In the genomic region with DNA sequence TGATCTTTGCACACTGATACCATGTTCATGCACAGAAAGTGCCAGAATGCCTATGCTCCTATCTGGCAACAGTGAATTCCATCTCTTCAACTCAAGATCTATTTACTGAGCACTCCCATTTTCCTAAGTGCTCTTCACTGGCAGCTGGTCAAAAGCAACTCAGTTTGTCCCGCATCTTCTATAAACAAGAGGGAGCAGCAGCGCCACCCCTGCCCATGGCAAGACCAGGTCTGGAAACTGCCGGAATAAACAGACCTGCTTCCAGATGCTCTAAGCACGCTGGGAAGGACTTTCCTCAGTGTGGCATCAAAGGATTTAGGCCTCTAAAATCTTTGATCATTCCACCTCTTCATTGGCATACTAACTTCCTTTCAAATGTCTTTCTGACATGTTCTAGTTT, we compare ENCODE assay signal across 30 cellular contexts.
DNase-seq lines count a peak whose midpoint lies in the region; ATAC-seq and TF ChIP-seq lines count a peak whose summit lies in the region.
"Had no signal": no experiment of that assay in that cellular context is flagged by ENCODE, and none has a peak within 500 bp of the region (broad histone marks: within the 10 kb centered on the region; RNA-seq: fewer than 3 reads in every experiment).

No MANE protein-coding gene starts in this region.

- 41% methylated on average over 4 of the region's 4 CpGs for WGBS in thyroid gland, 2 donors

- no peak for TF ChIP-seq POLR2A in thyroid gland (IDR thresholded peaks at IDR 0.05)

- no peaks in the 10 kb centered on the region for H3K4me1 Mint-ChIP-seq in activated T-cell treated with anti-CD3 and anti-CD28 coated beads, Interleukin-2, amount 50 U/mL, for 72 hours (ENCODE audit: low read depth)

- H3K27ac ChIP-seq in VCaP (no peak overlapping the region), thyroid gland (peak overlapping the region; percentile 43 to 58 (median 55))
- H3K27ac ChIP-seq: coronary artery, foreskin keratinocyte, heart right ventricle, parathyroid adenoma, right atrium auricular region, SK-N-MC, transverse colon had no signal

- peak; percentile 16 for DNase-seq in NCI-H748 (lab: John Stamatoyannopoulos, UW; ENCODE audit: unreplicated experiment)
- DNase-seq in NCI-H748 treated with DMSO at 0.1 percent for 48 hours (lab: John Stamatoyannopoulos, UW), result no peak
- DNase-seq in NCI-H2029 treated with DMSO at 0.1 percent for 48 hours (lab: John Stamatoyannopoulos, UW), result peak; percentile 47
- DNase-seq in thyroid gland, result peak; percentile 89 to 92
- DNase-seq in activated T-cell treated with anti-CD3 and anti-CD28 coated beads, Interleukin-2, amount 50 U/mL, for 72 hours, result no peak
- DNase-seq in NCI-H128 (lab: John Stamatoyannopoulos, UW; ENCODE audit: unreplicated experiment), result no peak
- DNase-seq: activated CD4-positive, alpha-beta memory T cell treated with anti-CD3 and anti-CD28 coated beads for 36 hours; activated CD4-positive, CD25-positive, alpha-beta regulatory T cell treated with anti-CD3 and anti-CD28 coated beads, Interleukin-2, amount 50 U/mL, for 72 hours; anterior cingulate cortex; DND-41; effector memory CD8-positive, alpha-beta T cell; foreskin keratinocyte; heart right ventricle; KBM-7; left colon; MM.1S; NCI-H146; NCI-H446 treated with DMSO at 0.1 percent for 48 hours; RPMI8226; transverse colon had no signal

- H3K27me3 ChIP-seq in thyroid gland, result no peaks in the 10 kb centered on the region
- H3K27me3 ChIP-seq: heart right ventricle, right atrium auricular region, transverse colon had no signal

- peaks cover 12 to 32% of the 10 kb centered on the region in 2 donors for H3K4me1 ChIP-seq in thyroid gland
- H3K4me1 ChIP-seq: foreskin keratinocyte, parathyroid adenoma, right atrium auricular region, transverse colon had no signal

- H3K27ac Mint-ChIP-seq in activated T-cell treated with anti-CD3 and anti-CD28 coated beads, Interleukin-2, amount 50 U/mL, for 72 hours, result no peak overlapping the region
- H3K27ac Mint-ChIP-seq: activated CD4-positive, alpha-beta memory T cell treated with anti-CD3 and anti-CD28 coated beads for 36 hours; activated naive CD8-positive, alpha-beta T cell; B cell; effector memory CD8-positive, alpha-beta T cell; memory B cell had no signal

- H3K9me3 Mint-ChIP-seq in activated T-cell treated with anti-CD3 and anti-CD28 coated beads, Interleukin-2, amount 50 U/mL, for 72 hours, result no peaks in the 10 kb centered on the region
- H3K9me3 Mint-ChIP-seq: activated CD4-positive, alpha-beta memory T cell treated with anti-CD3 and anti-CD28 coated beads for 36 hours; effector memory CD8-positive, alpha-beta T cell; memory B cell; neural crest cell had no signal

- no peaks in the 10 kb centered on the region for H3K9me3 ChIP-seq in thyroid gland
- H3K9me3 ChIP-seq: heart right ventricle, right atrium auricular region, transverse colon had no signal

- no peaks in the 10 kb centered on the region for H3K36me3 ChIP-seq in thyroid gland
- H3K36me3 ChIP-seq: heart right ventricle, right atrium auricular region, transverse colon had no signal

- TF ChIP-seq CTCF in VCaP (conservative IDR thresholded peaks at IDR 0.05) (0 out of 2 replicates have a peak, but pooled peaks have one; percentile 6), thyroid gland (IDR thresholded peaks at IDR 0.05) (peak in 2 of 6 experiments; percentile 35 to 40)

- no peak overlapping the region for H3K4me3 Mint-ChIP-seq in activated T-cell treated with anti-CD3 and anti-CD28 coated beads, Interleukin-2, amount 50 U/mL, for 72 hours
- H3K4me3 Mint-ChIP-seq: activated CD4-positive, alpha-beta memory T cell treated with anti-CD3 and anti-CD28 coated beads for 36 hours; activated naive CD8-positive, alpha-beta T cell; B cell; effector memory CD8-positive, alpha-beta T cell; memory B cell; neural crest cell had no signal

- no peak overlapping the region for H3K4me3 ChIP-seq in thyroid gland (replicated peaks in 1 of 3)
- H3K4me3 ChIP-seq: coronary artery, heart right ventricle, right atrium auricular region, SK-N-MC, transverse colon had no signal

- H3K27me3 Mint-ChIP-seq in activated T-cell treated with anti-CD3 and anti-CD28 coated beads, Interleukin-2, amount 50 U/mL, for 72 hours (ENCODE audit: low read depth), result peaks cover 13% of the 10 kb centered on the region
- H3K27me3 Mint-ChIP-seq: B cell had no signal

- no peaks in the 10 kb centered on the region for H3K36me3 Mint-ChIP-seq in activated T-cell treated with anti-CD3 and anti-CD28 coated beads, Interleukin-2, amount 50 U/mL, for 72 hours (ENCODE audit: insufficient read depth in 2 of 2)
- H3K36me3 Mint-ChIP-seq: activated CD4-positive, alpha-beta memory T cell treated with anti-CD3 and anti-CD28 coated beads for 36 hours; activated naive CD8-positive, alpha-beta T cell; memory B cell had no signal

- intact Hi-C loops in thyroid gland (cut with DNase I), result no loop called here

- ATAC-seq in GM21423 (IDR thresholded peaks at IDR 0.05; ENCODE audit: unreplicated experiment), result no peak
- ATAC-seq in activated T-cell treated with anti-CD3 and anti-CD28 coated beads, Interleukin-2, amount 50 U/mL, for 72 hours (replicated peaks in 1 of 2), result no peak
- ATAC-seq: effector memory CD8-positive, alpha-beta T cell; foreskin keratinocyte; heart right ventricle; left colon had no signal

Comparison
In these comparisons a context has a peak if more than half of its experiments do, and no peak if none do; other contexts are left out.
1. DNase-seq: peak in NCI-H748 (single experiment), NCI-H2029 treated with DMSO at 0.1 percent for 48 hours (single experiment) and thyroid gland (2 of 2); none in NCI-H748 treated with DMSO at 0.1 percent for 48 hours (single experiment), activated T-cell treated with anti-CD3 and anti-CD28 coated beads, Interleukin-2, amount 50 U/mL, for 72 hours (0 of 2) and NCI-H128 (single experiment).